ENCODE assay signal across 8 cellular contexts in genomic region chr17:38825762-38826247, GRCh38. TPM values are rescaled to one million over a fixed set of nuclear protein-coding genes. Genes with fewer than 3 reads are reported as not detected.
A peak's percentile ranks its signal among the peaks of the same experiment; 100 is the strongest.
DNase-seq lines count a peak whose midpoint lies in the region; ATAC-seq and TF ChIP-seq lines count a peak whose summit lies in the region.

No MANE protein-coding gene starts in this region.

- no peaks in the 10 kb centered on the region for H3K9me3 ChIP-seq in tibial artery

- H3K27ac Mint-ChIP-seq in activated CD8-positive, alpha-beta memory T cell treated with anti-CD3 and anti-CD28 coated beads, Interleukin-2, amount 10 ng/mL, durations not matched to agents 7 days and 5 days = peak overlapping the region; percentile 100

- no peak for TF ChIP-seq POLR2A in lower leg skin (IDR thresholded peaks at IDR 0.05)

- 87 to 88% methylated on average over 17 of the region's 17 CpGs for WGBS in lower leg skin, 2 donors

- in situ Hi-C loops in astrocyte of the cerebellum (cut with HindIII; ENCODE audit: low sequenced_read_pairs) = no loop called here

- peaks cover 0 to 22% (median 17%) of the 10 kb centered on the region in 4 donors for H3K4me1 ChIP-seq in tibial artery

- no peak for TF ChIP-seq CTCF in astrocyte of the cerebellum (IDR thresholded peaks at IDR 0.05; ENCODE audit: low read depth, low read length, missing control alignments)
- TF ChIP-seq CTCF in lower leg skin (IDR thresholded peaks at IDR 0.05) = no peak
- no peak for TF ChIP-seq CTCF in tibial artery (IDR thresholded peaks at IDR 0.05)

- DNase-seq in activated CD8-positive, alpha-beta memory T cell treated with anti-CD3 and anti-CD28 coated beads, Interleukin-2, amount 10 ng/mL, durations not matched to agents 7 days and 5 days = no peak
- no peak for DNase-seq in activated CD8-positive, alpha-beta memory T cell treated with anti-CD3 and anti-CD28 coated beads, Interleukin-2, amount 50 U/mL, for 48 hours
- no peak for DNase-seq in astrocyte of the cerebellum (ENCODE audit: low read depth)
- no peak for DNase-seq in lower leg skin (ENCODE audit: low spot score in 2 of 2)
- DNase-seq in tibial artery = no peak
- no peak for DNase-seq in retina
- DNase-seq in NCI-H345 treated with DMSO at 0.1 percent for 48 hours (lab: John Stamatoyannopoulos, UW; ENCODE audit: unreplicated experiment) = no peak

- CTCF ChIA-PET in activated CD8-positive, alpha-beta memory T cell treated with anti-CD3 and anti-CD28 coated beads, Interleukin-2, amount 10 ng/mL, durations not matched to agents 7 days and 5 days (lab: Charles Lee) = interaction anchor here (0.7 to 1.7 kb wide), 2 partner anchors 14 to 28 kb away, joined by 4 to 6 read pairs; partner anchors contain the start of gene RPL23

- intact Hi-C loops in lower leg skin (cut with DNase I; ENCODE audit: low total_unique reads) (no loop called here), tibial artery (cut with DNase I; ENCODE audit: low total_unique reads) (no loop called here)

- no peak for ATAC-seq in activated CD8-positive, alpha-beta memory T cell treated with anti-CD3 and anti-CD28 coated beads, Interleukin-2, amount 10 ng/mL, durations not matched to agents 7 days and 5 days
- no peak for ATAC-seq in GM21381 (IDR thresholded peaks at IDR 0.05; ENCODE audit: unreplicated experiment)

- no peaks in the 10 kb centered on the region for H3K9me3 Mint-ChIP-seq in activated CD8-positive, alpha-beta memory T cell treated with anti-CD3 and anti-CD28 coated beads, Interleukin-2, amount 10 ng/mL, durations not matched to agents 7 days and 5 days (ENCODE audit: low read depth)

- H3K27ac ChIP-seq in tibial artery = peak overlapping the region; percentile 92 to 95

- peak overlapping the region; percentile 96 for H3K4me3 Mint-ChIP-seq in activated CD8-positive, alpha-beta memory T cell treated with anti-CD3 and anti-CD28 coated beads, Interleukin-2, amount 10 ng/mL, durations not matched to agents 7 days and 5 days

- no peaks in the 10 kb centered on the region for H3K27me3 ChIP-seq in tibial artery

- peaks cover 7% of the 10 kb centered on the region for H3K36me3 Mint-ChIP-seq in activated CD8-positive, alpha-beta memory T cell treated with anti-CD3 and anti-CD28 coated beads, Interleukin-2, amount 10 ng/mL, durations not matched to agents 7 days and 5 days

- peaks cover 0 to 13% (median 5%) of the 10 kb centered on the region in 3 donors for H3K36me3 ChIP-seq in tibial artery

- H3K4me3 ChIP-seq in astrocyte of the cerebellum (ENCODE audit: low read depth, low read length) (peak overlapping the region; percentile 97), lower leg skin (ENCODE audit: low read depth, poor library complexity, severe bottlenecking) (peak overlapping the region; percentile 82), tibial artery (peak overlapping the region; percentile 72 to 83)

- no peaks in the 10 kb centered on the region for H3K27me3 Mint-ChIP-seq in activated CD8-positive, alpha-beta memory T cell treated with anti-CD3 and anti-CD28 coated beads, Interleukin-2, amount 10 ng/mL, durations not matched to agents 7 days and 5 days

- H3K4me1 Mint-ChIP-seq in activated CD8-positive, alpha-beta memory T cell treated with anti-CD3 and anti-CD28 coated beads, Interleukin-2, amount 10 ng/mL, durations not matched to agents 7 days and 5 days = peaks cover 28% of the 10 kb centered on the region

RNA-seq across cellular contexts. Expression of gene CWC25, which starts 0.7 kb away (rescaled TPM):
- 10 to 100 TPM; 28.7 to 33.0 TPM for total RNA-seq in activated CD8-positive, alpha-beta memory T cell treated with anti-CD3 and anti-CD28 coated beads, Interleukin-2, amount 10 ng/mL, durations not matched to agents 7 days and 5 days
- 10 to 100 TPM; 24.2 to 49.8 (median 33.3) TPM for total RNA-seq in lower leg skin

RNA-seq across cellular contexts. Expression of gene PIP4K2B, which starts 26.4 kb away (rescaled TPM):
- total RNA-seq in activated CD8-positive, alpha-beta memory T cell treated with anti-CD3 and anti-CD28 coated beads, Interleukin-2, amount 10 ng/mL, durations not matched to agents 7 days and 5 days = 10 to 100 TPM; 37.6 TPM
- 10 to 100 TPM; 19.5 to 45.4 (median 33.6) TPM for total RNA-seq in lower leg skin

RNA-seq across cellular contexts. Expression of gene RPL23, which starts 27.7 kb away (rescaled TPM):
- 1,000 to 10,000 TPM in 1 of 2 experiments, 100 to 1,000 TPM in 1; 831 to 1,130 TPM for total RNA-seq in activated CD8-positive, alpha-beta memory T cell treated with anti-CD3 and anti-CD28 coated beads, Interleukin-2, amount 10 ng/mL, durations not matched to agents 7 days and 5 days
- total RNA-seq in lower leg skin = 1,000 to 10,000 TPM; 1,475 to 2,290 (median 1,639) TPM

RNA-seq across cellular contexts. Expression of gene LASP1, which starts 44.1 kb away (rescaled TPM):
- total RNA-seq in activated CD8-positive, alpha-beta memory T cell treated with anti-CD3 and anti-CD28 coated beads, Interleukin-2, amount 10 ng/mL, durations not matched to agents 7 days and 5 days = 100 to 1,000 TPM; 208 to 239 TPM
- 10 to 100 TPM; 51.8 to 76.2 (median 63.9) TPM for total RNA-seq in lower leg skin
